ENCODE assay signal across 23 cellular contexts in genomic region chr4:39662683-39663082, GRCh38. TPM values are rescaled to one million over a fixed set of nuclear protein-coding genes. Genes with fewer than 3 reads are reported as not detected.
DNase-seq lines count a peak whose midpoint lies in the region; ATAC-seq and TF ChIP-seq lines count a peak whose summit lies in the region.
"Had no signal": no experiment of that assay in that cellular context is flagged by ENCODE, and none has a peak within 500 bp of the region (broad histone marks: within the 10 kb centered on the region; RNA-seq: fewer than 3 reads in every experiment).

No MANE protein-coding gene starts in this region.

- WGBS in liver: 38% methylated on average over 7 of the region's 7 CpGs
- 38 to 56% (median 39%) methylated on average over 7 of the region's 7 CpGs for WGBS in adrenal gland, 4 donors

- H3K27me3 ChIP-seq in OCI-LY3 (ENCODE audit: low read depth, low read length) (no peaks in the 10 kb centered on the region), liver (ENCODE audit: control insufficient read depth in 4 of 4, insufficient read depth in 4 of 4, low read length in 3 of 4) (no peaks in the 10 kb centered on the region), adrenal gland (no peaks in the 10 kb centered on the region)
- H3K27me3 ChIP-seq: BE2C, BLaER1 had no signal

- H3K27ac ChIP-seq in OCI-LY3 (ENCODE audit: low read length): no peak overlapping the region
- no peak overlapping the region for H3K27ac ChIP-seq in liver (ENCODE audit: low read depth in 1 of 2, low read length in 2 of 2)
- H3K27ac ChIP-seq in adrenal gland: no peak overlapping the region
- H3K27ac ChIP-seq: BLaER1 had no signal

- no peaks in the 10 kb centered on the region for H3K36me3 ChIP-seq in OCI-LY3 (replicated peaks; ENCODE audit: low read depth, low read length)
- H3K36me3 ChIP-seq in liver (ENCODE audit: control insufficient read depth in 4 of 4, insufficient read depth in 3 of 4, low read depth in 1 of 4, low read length in 3 of 4): no peaks in the 10 kb centered on the region
- H3K36me3 ChIP-seq in adrenal gland (replicated peaks in 1 of 2): no peaks in the 10 kb centered on the region
- H3K36me3 ChIP-seq: BE2C, BLaER1 had no signal

- DNase-seq in left lobe of liver (ENCODE audit: low spot score) (no peak), adrenal gland (no peak)
- DNase-seq: 8988T; ACHN; BE2C; C1 segment of cervical spinal cord; CD4-positive, alpha-beta memory T cell; CD4-positive, CD25-positive, alpha-beta regulatory T cell; CD8-positive, alpha-beta memory T cell; COR-L47; DMS 273 treated with DMSO at 0.1 percent for 48 hours; DMS153; DMS53; DMS79; DND-41; EL; GDM1 had no signal

- no peak overlapping the region for H3K4me2 ChIP-seq in OCI-LY3 (ENCODE audit: low read length)
- H3K4me2 ChIP-seq: BLaER1 had no signal

- H2AFZ ChIP-seq in OCI-LY3 (ENCODE audit: low read depth, low read length): 0 out of 2 replicates have a peak overlapping the region, but pooled peaks have one; percentile 21

- intact Hi-C loops in adrenal gland (cut with DNase I): no loop called here

- H3K9ac ChIP-seq in OCI-LY3 (ENCODE audit: low read length): no peak overlapping the region
- no peak overlapping the region for H3K9ac ChIP-seq in liver (ENCODE audit: low read depth in 1 of 2, low read length in 2 of 2)
- H3K9ac ChIP-seq: BLaER1 had no signal

- no peaks in the 10 kb centered on the region for H3K79me2 ChIP-seq in OCI-LY3 (ENCODE audit: low read length)

- TF ChIP-seq CTCF in OCI-LY3 (IDR thresholded peaks at IDR 0.05; ENCODE audit: low read depth, low read length) (no peak), liver (IDR thresholded peaks at IDR 0.05; ENCODE audit: low read depth, low read length, missing input control) (no peak), adrenal gland (IDR thresholded peaks at IDR 0.05) (no peak)

- ATAC-seq in left lobe of liver: peak; percentile 66
- ATAC-seq in HG03571 (IDR thresholded peaks at IDR 0.05; ENCODE audit: unreplicated experiment): no peak
- no peak for ATAC-seq in HG03442 (IDR thresholded peaks at IDR 0.05; ENCODE audit: unreplicated experiment)
- ATAC-seq: GM12878 had no signal

- no peak for TF ChIP-seq RAD21 in liver (IDR thresholded peaks at IDR 0.05)

- H3K4me1 ChIP-seq in OCI-LY3 (ENCODE audit: low read length) (peaks cover 20% of the 10 kb centered on the region), liver (ENCODE audit: control insufficient read depth in 4 of 4, insufficient read depth in 4 of 4, low read length in 3 of 4) (peaks cover 0 to 6% (median 3%) of the 10 kb centered on the region in 4 donors), adrenal gland (replicated peaks in 1 of 2) (peaks cover 0 to 3% of the 10 kb centered on the region in 2 donors)
- H3K4me1 ChIP-seq: BE2C, BLaER1 had no signal

- no peaks in the 10 kb centered on the region for H4K20me1 ChIP-seq in OCI-LY3 (ENCODE audit: insufficient read depth, low read length)
- H4K20me1 ChIP-seq: BLaER1 had no signal

- H3K9me3 ChIP-seq in OCI-LY3 (ENCODE audit: insufficient read depth, low read length) (no peaks in the 10 kb centered on the region), liver (ENCODE audit: control insufficient read depth in 4 of 4, low read length in 3 of 4) (no peaks in the 10 kb centered on the region), adrenal gland (replicated peaks in 1 of 3) (no peaks in the 10 kb centered on the region)
- H3K9me3 ChIP-seq: BE2C, BLaER1 had no signal

- H3K4me3 ChIP-seq in OCI-LY3 (ENCODE audit: low read length) (no peak overlapping the region), liver (ENCODE audit: low read depth in 1 of 3, low read length in 3 of 3) (no peak overlapping the region), adrenal gland (no peak overlapping the region)
- H3K4me3 ChIP-seq: BLaER1, GM12878 had no signal

- no peak for TF ChIP-seq POLR2A in adrenal gland (IDR thresholded peaks at IDR 0.05)

TF ChIP-seq in liver, 16 proteins besides CTCF, POLR2A, EP300 and RAD21:
- TF ChIP-seq FOXA1 (IDR thresholded peaks at IDR 0.05) (no peak), ATF3 (IDR thresholded peaks at IDR 0.05) (no peak), SP1 (IDR thresholded peaks at IDR 0.05) (no peak), HNF4A (conservative IDR thresholded peaks at IDR 0.05) (peak; percentile 53 to 55), TAF1 (conservative IDR thresholded peaks at IDR 0.05) (no peak), HNF4G (IDR thresholded peaks at IDR 0.05) (no peak), YY1 (IDR thresholded peaks at IDR 0.05) (no peak)

RNA-seq across cellular contexts. Expression of gene SMIM14, which starts 24.0 kb away (rescaled TPM):
- total RNA-seq in left lobe of liver: 209 TPM
- total RNA-seq in liver: 100 to 1,000 TPM in 1 of 2 donors, 10 to 100 TPM in 1; 21.1 to 102 TPM
- polyA plus RNA-seq in liver: 100 to 1,000 TPM in 1 of 2 donors, 10 to 100 TPM in 1; 80.9 to 311 TPM
- 100 to 1,000 TPM in 6 of 8 donors, 10 to 100 TPM in 2; 59.3 to 160 (median 126) TPM for total RNA-seq in adrenal gland
- polyA plus RNA-seq in adrenal gland: 100 to 1,000 TPM in 1 of 3 donors, 10 to 100 TPM in 2; 24.1 to 117 (median 27.1) TPM

RNA-seq across cellular contexts. Expression of gene UBE2K, which starts 35.3 kb away (rescaled TPM):
- total RNA-seq in left lobe of liver: 43.4 TPM
- 10 to 100 TPM; 25.8 to 26.3 TPM for total RNA-seq in liver
- polyA plus RNA-seq in liver: 10 to 100 TPM; 21.5 to 45.3 TPM
- total RNA-seq in adrenal gland: 10 to 100 TPM; 17.9 to 91.4 (median 43.5) TPM
- 100 to 1,000 TPM in 1 of 3 donors, 10 to 100 TPM in 2; 25.0 to 146 (median 45.7) TPM for polyA plus RNA-seq in adrenal gland
